Comparison of ENCODE assay signal across 8 cellular contexts in the genomic region with DNA sequence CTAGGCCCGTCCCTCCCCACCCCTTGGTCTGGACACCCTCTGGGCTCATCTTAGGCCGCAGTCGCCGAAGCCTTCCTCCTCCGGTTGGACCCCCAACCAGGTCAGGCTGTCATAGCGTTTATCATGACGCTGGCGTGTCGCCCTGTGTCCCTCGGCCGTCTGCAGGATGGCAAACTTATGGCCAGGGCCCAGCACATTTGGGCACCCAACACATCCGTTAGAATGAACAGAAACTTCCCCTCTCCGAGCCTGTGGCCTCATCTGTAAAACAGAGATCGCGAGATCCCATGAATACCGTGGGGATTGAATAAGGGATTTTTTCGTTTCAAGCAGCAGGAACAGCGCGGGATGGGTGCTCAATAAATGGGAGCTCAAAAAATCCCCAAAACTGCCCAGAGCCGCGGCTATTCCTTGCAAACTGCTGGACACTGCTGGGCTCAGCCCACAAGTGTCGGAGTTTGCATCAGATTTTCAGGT. TPM values are rescaled to one million over a fixed set of nuclear protein-coding genes. Genes with fewer than 3 reads are reported as not detected.
DNase-seq lines count a peak whose midpoint lies in the region; ATAC-seq and FAIRE-seq lines count a peak whose summit lies in the region.

No MANE protein-coding gene starts in this region.

- H3K4me3 ChIP-seq in SJSA1 (peak overlapping the region; percentile 78), mesodermal cell (ENCODE audit: extremely low read depth, insufficient read depth, low read length, poor library complexity, severe bottlenecking) (peak overlapping the region; percentile 97)

- 41 to 45% methylated on average over 17 to 20 of the region's 22 CpGs for WGBS in mesodermal cell (ENCODE audit: insufficient coverage in 2 of 2), 2 experiments

- peak; percentile 19 for ATAC-seq in GM19025 (IDR thresholded peaks at IDR 0.05; ENCODE audit: low read depth, unreplicated experiment)
- ATAC-seq in HG03135 (IDR thresholded peaks at IDR 0.05; ENCODE audit: unreplicated experiment) = peak; percentile 39

- no peaks in the 10 kb centered on the region for H3K27me3 ChIP-seq in SJSA1 (replicated peaks)

- FAIRE-seq in urothelium cell line (lab: Jason Lieb, UNC) = no peak

- DNase-seq in DMS 273 treated with DMSO at 0.1 percent for 48 hours (lab: John Stamatoyannopoulos, UW) (peak; percentile 40), SJSA1 (ENCODE audit: low read depth in 1 of 2, low spot score in 2 of 2) (no peak), dermis blood vessel endothelial cell (peak; percentile 83), urothelium cell line (ENCODE audit: low spot score) (peak; percentile 70)
- DNase-seq in activated effector memory CD4-positive, alpha-beta T cell treated with Interleukin-2 at 50 U/mL for 16 hours = no peak

- peak overlapping the region; percentile 89 for H3K27ac ChIP-seq in SJSA1
- peak overlapping the region; percentile 92 for H3K27ac ChIP-seq in mesodermal cell (ENCODE audit: low read depth, low read length, severe bottlenecking)

- H3K4me1 ChIP-seq in SJSA1 (replicated peaks) (peaks cover 20% of the 10 kb centered on the region), mesodermal cell (ENCODE audit: control insufficient read depth, insufficient read depth, low read length, poor library complexity, severe bottlenecking) (peaks cover 4% of the 10 kb centered on the region)

- H3K36me3 ChIP-seq in SJSA1 (peaks cover 29% of the 10 kb centered on the region), mesodermal cell (ENCODE audit: control insufficient read depth, insufficient read depth, low read length) (peaks cover 23% of the 10 kb centered on the region)

- no peaks in the 10 kb centered on the region for H3K9me3 ChIP-seq in SJSA1 (replicated peaks)
- H3K9me3 ChIP-seq in mesodermal cell (ENCODE audit: control insufficient read depth, low read length) = no peaks in the 10 kb centered on the region

RNA-seq across cellular contexts. Expression of gene AP5Z1, which starts 0.6 kb away (rescaled TPM):
- 37.7 and 38.2 TPM in 2 replicates for total RNA-seq in SJSA1 (2014; rRNA removed; shearing (Covaris generic))
- total RNA-seq in dermis blood vessel endothelial cell = 28.3 and 32.3 TPM in 2 replicates
- 17.0 TPM for polyA plus RNA-seq in mesodermal cell (2013, experiment 1 of 2)
- polyA plus RNA-seq in mesodermal cell (2013, experiment 2 of 2) = 11.0 TPM

Comparison
In these comparisons a context has a peak if more than half of its experiments do, and no peak if none do; other contexts are left out.
1. DNase-seq: peak in DMS 273 treated with DMSO at 0.1 percent for 48 hours (single experiment), dermis blood vessel endothelial cell (single experiment) and urothelium cell line (single experiment); none in SJSA1 (0 of 2) and activated effector memory CD4-positive, alpha-beta T cell treated with Interleukin-2 at 50 U/mL for 16 hours (single experiment).